Comparison of ENCODE assay signal across 1 cellular context in genomic region chr3:25863560-25863959, GRCh38.
TF ChIP-seq lines count a peak whose summit lies in the region.

No MANE protein-coding gene starts in this region.

TF ChIP-seq in SK-N-SH treated with all-trans-retinoic acid at 6 μM for 48 hours, 23 proteins besides CTCF, POLR2A, EP300 and RAD21 (continued from another document):
- TF ChIP-seq CSRNP3 (CRISPR knock-in tag; IDR thresholded peaks at IDR 0.05), result no peak
- no peak for TF ChIP-seq TCF4 (CRISPR knock-in tag; IDR thresholded peaks at IDR 0.05; ENCODE audit: borderline replicate concordance)
- no peak for TF ChIP-seq SNAI2 (CRISPR knock-in tag; IDR thresholded peaks at IDR 0.05)
- TF ChIP-seq ZFP30 (CRISPR knock-in tag; IDR thresholded peaks at IDR 0.05), result no peak
- TF ChIP-seq BACH2 (CRISPR knock-in tag; IDR thresholded peaks at IDR 0.05; ENCODE audit: borderline replicate concordance), result no peak
- TF ChIP-seq ZNF565 (CRISPR knock-in tag; conservative IDR thresholded peaks at IDR 0.05; ENCODE audit: low read depth), result no peak
- TF ChIP-seq GLIS3 (CRISPR knock-in tag; IDR thresholded peaks at IDR 0.05), result no peak
- TF ChIP-seq ZFP3 (CRISPR knock-in tag; IDR thresholded peaks at IDR 0.05), result no peak
- TF ChIP-seq ISL1 (CRISPR knock-in tag; IDR thresholded peaks at IDR 0.05), result no peak
